Comparison of ENCODE assay signal across 9 cellular contexts in the genomic region with DNA sequence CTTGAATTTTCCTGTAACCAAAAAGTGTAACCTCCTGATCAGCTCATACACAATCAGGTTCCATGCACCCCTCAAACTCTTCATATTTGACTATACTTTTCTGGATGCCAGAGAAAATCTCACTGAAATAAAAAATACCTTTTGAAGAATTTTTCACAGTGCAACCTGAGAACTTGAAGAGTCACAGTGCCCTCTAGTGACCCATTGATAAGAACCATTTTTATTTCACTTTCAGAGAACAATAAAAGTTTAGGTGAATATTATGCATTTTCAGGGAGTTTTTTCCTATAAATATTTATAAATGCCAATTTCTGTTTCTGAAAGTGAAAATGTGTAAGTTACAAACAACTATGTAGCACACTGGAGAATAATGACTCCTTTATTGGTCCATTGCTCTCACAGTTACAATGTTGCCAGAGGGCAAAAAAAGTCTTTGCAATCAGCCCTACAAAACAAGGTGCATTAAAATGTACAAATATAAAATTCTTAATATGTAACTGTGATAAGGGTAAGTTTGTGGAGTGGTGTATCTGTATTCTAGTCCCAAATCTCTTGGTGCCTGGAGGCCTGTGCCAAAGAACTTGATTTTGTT.
DNase-seq lines count a peak whose midpoint lies in the region; ATAC-seq, FAIRE-seq and TF ChIP-seq lines count a peak whose summit lies in the region.
"Had no signal": no experiment of that assay in that cellular context is flagged by ENCODE, and none has a peak within 500 bp of the region (broad histone marks: within the 10 kb centered on the region; RNA-seq: fewer than 3 reads in every experiment).

No MANE protein-coding gene starts in this region.

- FAIRE-seq in bronchial epithelial cell (lab: Jason Lieb, UNC), result no peak

- peaks cover 3% of the 10 kb centered on the region for H3K4me1 ChIP-seq in cardiac muscle cell (ENCODE audit: low read depth)
- H3K4me1 ChIP-seq in neural progenitor cell, result no peaks in the 10 kb centered on the region

- H2AFZ ChIP-seq in neural progenitor cell (replicated peaks), result no peak overlapping the region

- H3K27me3 Mint-ChIP-seq in neural progenitor cell (ENCODE audit: insufficient read depth, low read depth), result no peaks in the 10 kb centered on the region
- H3K27me3 Mint-ChIP-seq: activated naive CD4-positive, alpha-beta T cell treated with anti-CD3 and anti-CD28 coated beads, Interleukin-2, amount 50 U/mL, for 24 hours had no signal

- no peak overlapping the region for H3K4me2 ChIP-seq in neural progenitor cell

- DNase-seq in cardiac muscle cell (ENCODE audit: low read depth in 1 of 2, low spot score in 1 of 2) (peak; percentile 48 to 57), left ventricle myocardium superior (no peak), NCI-H1930 (lab: John Stamatoyannopoulos, UW) (peak; percentile 1 to 21), bronchial epithelial cell (ENCODE audit: low read depth) (peak; percentile 25), neural progenitor cell (ENCODE audit: low spot score) (peak; percentile 57), HK-2 (ENCODE audit: unreplicated experiment) (no peak)

- intact Hi-C loops in left ventricle myocardium superior (cut with micrococcal nuclease), result loop anchor here (5.0 kb wide), 1 partner anchor 58 kb away; no protein-coding TSS in a partner anchor

- H3K36me3 ChIP-seq in cardiac muscle cell (no peaks in the 10 kb centered on the region), bronchial epithelial cell (ENCODE audit: control insufficient read depth, insufficient read depth, low read length) (no peaks in the 10 kb centered on the region), neural progenitor cell (no peaks in the 10 kb centered on the region)

- TF ChIP-seq CTCF in cardiac muscle cell (IDR thresholded peaks at IDR 0.05; ENCODE audit: low read depth, low read length) (peak; percentile 43), bronchial epithelial cell (IDR thresholded peaks at IDR 0.05; ENCODE audit: insufficient read depth, low read length, severe bottlenecking) (peak; percentile 18), neural progenitor cell (IDR thresholded peaks at IDR 0.05) (peak; percentile 83)

- H3K9ac ChIP-seq in neural progenitor cell, result no peak overlapping the region

- no peak for ATAC-seq in left ventricle myocardium superior
- no peak for ATAC-seq in HG03378 (IDR thresholded peaks at IDR 0.05; ENCODE audit: unreplicated experiment)
- ATAC-seq in GM21423 (IDR thresholded peaks at IDR 0.05; ENCODE audit: unreplicated experiment), result no peak

- no peak overlapping the region for H3K27ac Mint-ChIP-seq in neural progenitor cell
- H3K27ac Mint-ChIP-seq: activated naive CD4-positive, alpha-beta T cell treated with anti-CD3 and anti-CD28 coated beads, Interleukin-2, amount 50 U/mL, for 24 hours had no signal

- H4K20me1 ChIP-seq in neural progenitor cell (ENCODE audit: low read depth), result no peaks in the 10 kb centered on the region

- H3K9me3 ChIP-seq in cardiac muscle cell (ENCODE audit: low read depth) (no peaks in the 10 kb centered on the region), neural progenitor cell (ENCODE audit: low read depth) (no peaks in the 10 kb centered on the region)

- H3K27me3 ChIP-seq in cardiac muscle cell (no peaks in the 10 kb centered on the region), bronchial epithelial cell (ENCODE audit: control insufficient read depth, insufficient read depth, low read length) (no peaks in the 10 kb centered on the region), neural progenitor cell (no peaks in the 10 kb centered on the region)

- no peaks in the 10 kb centered on the region for H3F3A ChIP-seq in neural progenitor cell (ENCODE audit: low read depth)

- no peak overlapping the region for H3K4me3 Mint-ChIP-seq in neural progenitor cell
- H3K4me3 Mint-ChIP-seq: activated naive CD4-positive, alpha-beta T cell treated with anti-CD3 and anti-CD28 coated beads, Interleukin-2, amount 50 U/mL, for 24 hours had no signal

- no peaks in the 10 kb centered on the region for H3K79me2 ChIP-seq in neural progenitor cell (ENCODE audit: low read depth)

- H3K4me3 ChIP-seq in cardiac muscle cell (no peak overlapping the region), bronchial epithelial cell (ENCODE audit: low read depth, low read length) (no peak overlapping the region), neural progenitor cell (no peak overlapping the region)

- H3K4me1 Mint-ChIP-seq in neural progenitor cell, result peaks cover 9% of the 10 kb centered on the region
- H3K4me1 Mint-ChIP-seq: activated naive CD4-positive, alpha-beta T cell treated with anti-CD3 and anti-CD28 coated beads, Interleukin-2, amount 50 U/mL, for 24 hours had no signal

- no peaks in the 10 kb centered on the region for H3K36me3 Mint-ChIP-seq in neural progenitor cell
- H3K36me3 Mint-ChIP-seq: activated naive CD4-positive, alpha-beta T cell treated with anti-CD3 and anti-CD28 coated beads, Interleukin-2, amount 50 U/mL, for 24 hours had no signal

- H3K27ac ChIP-seq in cardiac muscle cell, result no peak overlapping the region
- H3K27ac ChIP-seq in neural progenitor cell, result no peak overlapping the region

- peaks cover 2% of the 10 kb centered on the region for H3K9me3 Mint-ChIP-seq in neural progenitor cell
- H3K9me3 Mint-ChIP-seq: activated naive CD4-positive, alpha-beta T cell treated with anti-CD3 and anti-CD28 coated beads, Interleukin-2, amount 50 U/mL, for 24 hours had no signal

Comparison
In these comparisons a context has a peak if more than half of its experiments do, and no peak if none do; other contexts are left out.
1. DNase-seq: peak in cardiac muscle cell (2 of 2), NCI-H1930 (2 of 2), bronchial epithelial cell (single experiment) and neural progenitor cell (single experiment); none in left ventricle myocardium superior (single experiment) and HK-2 (single experiment).
2. CTCF ChIP-seq: peak in every context shown above with its lines; median percentile 83 in neural progenitor cell; 43 in cardiac muscle cell; 18 in bronchial epithelial cell.